ENCODE assay signal across 10 cellular contexts in the genomic region with DNA sequence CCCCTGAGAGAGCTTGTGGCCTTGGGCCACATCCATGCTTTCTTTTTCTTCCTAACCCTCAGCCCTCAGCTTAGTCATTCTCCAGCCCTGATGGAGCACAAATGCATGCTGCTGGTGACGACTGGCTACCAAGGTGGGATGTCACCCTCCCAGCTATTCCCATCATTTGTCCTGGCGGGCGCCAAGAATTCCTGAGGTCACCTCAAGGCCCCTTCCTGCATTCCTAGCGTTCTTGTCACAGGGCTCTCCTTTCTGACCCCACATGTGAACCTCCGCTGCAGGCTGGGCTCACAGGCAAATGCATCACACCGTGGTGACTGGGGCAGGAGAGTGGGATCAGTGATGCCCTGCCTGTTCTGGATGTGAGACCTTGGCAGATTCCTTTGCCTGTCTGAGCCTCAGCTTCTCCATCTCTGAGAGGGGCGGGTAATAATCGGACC. TPM values are rescaled to one million over a fixed set of nuclear protein-coding genes. Genes with fewer than 3 reads are reported as not detected.
DNase-seq lines count a peak whose midpoint lies in the region; ATAC-seq and TF ChIP-seq lines count a peak whose summit lies in the region.
"Had no signal": no experiment of that assay in that cellular context is flagged by ENCODE, and none has a peak within 500 bp of the region (broad histone marks: within the 10 kb centered on the region; RNA-seq: fewer than 3 reads in every experiment).

No MANE protein-coding gene starts in this region.

- peak overlapping the region; percentile 93 for H3K27ac Mint-ChIP-seq in activated T-helper 17 cell treated with anti-CD3 and anti-CD28 coated beads, Interleukin-2, amount 50 U/mL, for 72 hours
- peak overlapping the region; percentile 70 for H3K27ac Mint-ChIP-seq in type B pancreatic cell

- no peak for TF ChIP-seq CTCF in type B pancreatic cell (conservative IDR thresholded peaks at IDR 0.05)

- H3K27me3 Mint-ChIP-seq in activated T-helper 17 cell treated with anti-CD3 and anti-CD28 coated beads, Interleukin-2, amount 50 U/mL, for 72 hours = peaks cover 5% of the 10 kb centered on the region
- no peaks in the 10 kb centered on the region for H3K27me3 Mint-ChIP-seq in type B pancreatic cell

- peak; percentile 59 for DNase-seq in activated CD8-positive, alpha-beta memory T cell treated with anti-CD3 and anti-CD28 coated beads, Interleukin-2, amount 50 U/mL, for 48 hours
- DNase-seq in activated CD8-positive, alpha-beta memory T cell treated with anti-CD3 and anti-CD28 coated beads for 24 hours = no peak
- DNase-seq in iPS-NIHi11 (ENCODE audit: low spot score) (peak; percentile 42), type B pancreatic cell (ENCODE audit: extremely low spot score, unreplicated experiment) (no peak), putamen (ENCODE audit: low spot score) (no peak)
- no peak for DNase-seq in activated CD4-positive, alpha-beta T cell treated with anti-CD3 and anti-CD28 coated beads for 48 hours
- DNase-seq: C1 segment of cervical spinal cord; stimulated activated CD4-positive, alpha-beta T cell treated with anti-CD3 and anti-CD28 coated beads, Interleukin-4, amount 100 ng/mL, for 1 hour had no signal

- no peaks in the 10 kb centered on the region for H3K9me3 Mint-ChIP-seq in activated T-helper 17 cell treated with anti-CD3 and anti-CD28 coated beads, Interleukin-2, amount 50 U/mL, for 72 hours
- no peaks in the 10 kb centered on the region for H3K9me3 Mint-ChIP-seq in type B pancreatic cell

- peak overlapping the region; percentile 75 for H3K4me3 Mint-ChIP-seq in activated T-helper 17 cell treated with anti-CD3 and anti-CD28 coated beads, Interleukin-2, amount 50 U/mL, for 72 hours
- peak overlapping the region; percentile 16 for H3K4me3 Mint-ChIP-seq in type B pancreatic cell

- no peak for ATAC-seq in activated T-helper 17 cell treated with anti-CD3 and anti-CD28 coated beads, Interleukin-2, amount 50 U/mL, for 72 hours (replicated peaks)
- ATAC-seq in GM18498 (IDR thresholded peaks at IDR 0.05; ENCODE audit: unreplicated experiment) = no peak

- no peaks in the 10 kb centered on the region for H3K36me3 Mint-ChIP-seq in activated T-helper 17 cell treated with anti-CD3 and anti-CD28 coated beads, Interleukin-2, amount 50 U/mL, for 72 hours (ENCODE audit: low read depth)
- no peaks in the 10 kb centered on the region for H3K36me3 Mint-ChIP-seq in type B pancreatic cell

- H3K4me1 Mint-ChIP-seq in activated T-helper 17 cell treated with anti-CD3 and anti-CD28 coated beads, Interleukin-2, amount 50 U/mL, for 72 hours = peaks cover 20% of the 10 kb centered on the region
- peaks cover 45% of the 10 kb centered on the region for H3K4me1 Mint-ChIP-seq in type B pancreatic cell (ENCODE audit: unreplicated experiment)

RNA-seq across cellular contexts. Expression of a gene that starts 53.4 kb away (rescaled TPM):
- total RNA-seq in activated T-helper 17 cell treated with anti-CD3 and anti-CD28 coated beads, Interleukin-2, amount 50 U/mL, for 72 hours = 10 to 100 TPM; 17.0 to 38.2 TPM
- total RNA-seq in type B pancreatic cell (ENCODE audit: low replicate concordance) = 11.3 and 14.7 TPM in 2 replicates

Comparison
In these comparisons a context has a peak if more than half of its experiments do, and no peak if none do; other contexts are left out.
1. DNase-seq: peak in activated CD8-positive, alpha-beta memory T cell treated with anti-CD3 and anti-CD28 coated beads, Interleukin-2, amount 50 U/mL, for 48 hours (single experiment) and iPS-NIHi11 (single experiment); none in activated CD8-positive, alpha-beta memory T cell treated with anti-CD3 and anti-CD28 coated beads for 24 hours (single experiment), type B pancreatic cell (single experiment), putamen (single experiment) and activated CD4-positive, alpha-beta T cell treated with anti-CD3 and anti-CD28 coated beads for 48 hours (single experiment).